In the genomic region with DNA sequence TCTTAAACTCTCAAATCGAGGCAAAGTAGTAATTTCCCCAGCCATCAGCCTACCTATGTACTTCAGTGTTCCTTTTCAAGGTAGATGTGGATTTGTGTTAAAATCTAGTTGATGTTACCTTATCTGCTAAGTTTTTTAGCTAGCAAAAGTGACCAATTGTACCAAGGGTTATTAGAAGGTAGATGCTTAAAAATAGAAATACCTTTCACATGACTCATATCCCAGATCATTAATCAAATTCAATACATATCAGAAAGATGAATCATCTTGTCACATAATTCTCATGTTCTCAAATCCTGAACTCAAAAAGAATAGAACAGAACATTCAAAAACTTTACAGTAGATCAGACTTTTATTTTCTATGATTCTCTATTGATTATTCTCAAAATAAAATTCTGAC, we compare ENCODE assay signal across 1 cellular context.
TF ChIP-seq lines count a peak whose summit lies in the region.

No MANE protein-coding gene starts in this region.

TF ChIP-seq in H1, 55 proteins besides CTCF, POLR2A, EP300 and RAD21:
- TF ChIP-seq YY1 (IDR thresholded peaks at IDR 0.05; ENCODE audit: low read depth, low read length) (no peak), HDAC2 (IDR thresholded peaks at IDR 0.05; ENCODE audit: borderline replicate concordance in 1 of 2, low read depth in 2 of 2, low read length in 2 of 2) (no peak), BRCA1 (IDR thresholded peaks at IDR 0.05; ENCODE audit: low read depth, low read length) (no peak), RNF2 (IDR thresholded peaks at IDR 0.05; ENCODE audit: borderline replicate concordance, low read depth, low read length, missing control alignments, poor library complexity, severe bottlenecking) (no peak), USF2 (IDR thresholded peaks at IDR 0.05; ENCODE audit: low read length) (no peak)
TF ChIP-seq in H1: peak in this region for 0.
